8 cellular contexts compared by ENCODE assay signal in genomic region chr9:70639853-70640814, GRCh38.
A peak's percentile ranks its signal among the peaks of the same experiment; 100 is the strongest.
DNase-seq lines count a peak whose midpoint lies in the region; ATAC-seq and TF ChIP-seq lines count a peak whose summit lies in the region.

No MANE protein-coding gene starts in this region.

- H3F3A ChIP-seq in neural progenitor cell (ENCODE audit: low read depth): no peaks in the 10 kb centered on the region

- H3K27me3 ChIP-seq in Peyer's patch: no peaks in the 10 kb centered on the region
- H3K27me3 ChIP-seq in esophagus muscularis mucosa: no peaks in the 10 kb centered on the region
- no peaks in the 10 kb centered on the region for H3K27me3 ChIP-seq in neural progenitor cell

- H3K36me3 Mint-ChIP-seq in neural progenitor cell: peaks cover 1% of the 10 kb centered on the region
- peaks cover 2% of the 10 kb centered on the region for H3K36me3 Mint-ChIP-seq in T-helper 17 cell (ENCODE audit: low read depth)

- H4K20me1 ChIP-seq in neural progenitor cell (ENCODE audit: low read depth): no peaks in the 10 kb centered on the region

- H3K4me2 ChIP-seq in neural progenitor cell: no peak overlapping the region

- peak in 4 of 6 experiments; percentile 42 to 68 (median 66) for TF ChIP-seq CTCF in Peyer's patch (IDR thresholded peaks at IDR 0.05)
- TF ChIP-seq CTCF in esophagus muscularis mucosa (IDR thresholded peaks at IDR 0.05): peak; percentile 56 to 68 (median 58)
- peak; percentile 89 for TF ChIP-seq CTCF in neural progenitor cell (IDR thresholded peaks at IDR 0.05)

- H3K36me3 ChIP-seq in Peyer's patch (no peaks in the 10 kb centered on the region), esophagus muscularis mucosa (no peaks in the 10 kb centered on the region), neural progenitor cell (no peaks in the 10 kb centered on the region)

- H3K4me3 Mint-ChIP-seq in neural progenitor cell: no peak overlapping the region
- H3K4me3 Mint-ChIP-seq in T-helper 17 cell: no peak overlapping the region

- H3K9ac ChIP-seq in neural progenitor cell: no peak overlapping the region

- H3K4me3 ChIP-seq in Peyer's patch (no peak overlapping the region), esophagus muscularis mucosa (no peak overlapping the region), neural progenitor cell (no peak overlapping the region)

- intact Hi-C loops in esophagus muscularis mucosa (cut with DNase I): loop anchor here (2.0 to 10.0 kb wide), 2 partner anchors 285 to 611 kb away; no protein-coding TSS in a partner anchor

- H3K4me1 Mint-ChIP-seq in neural progenitor cell (peaks cover 16% of the 10 kb centered on the region), T-helper 17 cell (peaks cover 3% of the 10 kb centered on the region)

- no peaks in the 10 kb centered on the region for H3K79me2 ChIP-seq in neural progenitor cell (ENCODE audit: low read depth)

- TF ChIP-seq EP300 in esophagus muscularis mucosa (IDR thresholded peaks at IDR 0.05): no peak

- no peaks in the 10 kb centered on the region for H3K27me3 Mint-ChIP-seq in neural progenitor cell (ENCODE audit: insufficient read depth, low read depth)
- H3K27me3 Mint-ChIP-seq in T-helper 17 cell: peaks cover 44% of the 10 kb centered on the region

- H3K4me1 ChIP-seq in Peyer's patch (no peaks in the 10 kb centered on the region), esophagus muscularis mucosa (peaks cover 0 to 5% (median 0%) of the 10 kb centered on the region in 4 donors), neural progenitor cell (peaks cover 33% of the 10 kb centered on the region)

- peaks cover 10% of the 10 kb centered on the region for H3K9me3 Mint-ChIP-seq in neural progenitor cell

- H3K27ac ChIP-seq in Peyer's patch (no peak overlapping the region), esophagus muscularis mucosa (replicated peaks in 1 of 4) (no peak overlapping the region), neural progenitor cell (no peak overlapping the region)

- TF ChIP-seq POLR2A in Peyer's patch (IDR thresholded peaks at IDR 0.05) (no peak), esophagus muscularis mucosa (IDR thresholded peaks at IDR 0.05; ENCODE audit: low read depth) (no peak)

- peak overlapping the region; percentile 78 for H2AFZ ChIP-seq in neural progenitor cell (replicated peaks)

- DNase-seq in DMS153 treated with DMSO at 0.1 percent for 48 hours (lab: John Stamatoyannopoulos, UW; ENCODE audit: unreplicated experiment) (peak; percentile 24), DMS153 (lab: John Stamatoyannopoulos, UW) (no peak), HS-27A (ENCODE audit: low read depth) (peak; percentile 7), Peyer's patch (no peak), esophagus muscularis mucosa (ENCODE audit: extremely low spot score) (no peak), neural progenitor cell (ENCODE audit: low spot score) (peak; percentile 77), T-helper 17 cell (no peak)

- no peaks in the 10 kb centered on the region for H3K9me3 ChIP-seq in Peyer's patch
- no peaks in the 10 kb centered on the region for H3K9me3 ChIP-seq in esophagus muscularis mucosa
- H3K9me3 ChIP-seq in neural progenitor cell (ENCODE audit: low read depth): no peaks in the 10 kb centered on the region
- no peaks in the 10 kb centered on the region for H3K9me3 ChIP-seq in T-helper 17 cell (ENCODE audit: control insufficient read depth, low read length, poor library complexity, severe bottlenecking)

- WGBS in esophagus muscularis mucosa: 40% methylated on average over 15 of the region's 15 CpGs

- ATAC-seq in GM21717 (IDR thresholded peaks at IDR 0.05; ENCODE audit: unreplicated experiment): no peak
- ATAC-seq in T-helper 17 cell: no peak

- H3K27ac Mint-ChIP-seq in neural progenitor cell: no peak overlapping the region
- no peak overlapping the region for H3K27ac Mint-ChIP-seq in T-helper 17 cell

Comparison
In these comparisons a context has a peak if more than half of its experiments do, and no peak if none do; other contexts are left out.
1. DNase-seq: peak in DMS153 treated with DMSO at 0.1 percent for 48 hours (single experiment), HS-27A (single experiment) and neural progenitor cell (single experiment); none in DMS153 (single experiment), Peyer's patch (0 of 3), esophagus muscularis mucosa (single experiment) and T-helper 17 cell (0 of 3).
2. Peak in every context shown above with its lines, with median percentiles within 50 percentile points of each other: CTCF ChIP-seq.